Comparison of ENCODE assay signal across 9 cellular contexts in genomic region chr20:16719421-16719820, GRCh38. TPM values are rescaled to one million over a fixed set of nuclear protein-coding genes. Genes with fewer than 3 reads are reported as not detected.
"Had no signal": no experiment of that assay in that cellular context is flagged by ENCODE, and none has a peak within 500 bp of the region (broad histone marks: within the 10 kb centered on the region; RNA-seq: fewer than 3 reads in every experiment).

No MANE protein-coding gene starts in this region.

- FAIRE-seq: G401.6, GM12878, GM12891, GM12892, GM18507, GM19239 had no signal

- DNase-seq: GDM1, GF-D8 had no signal

- H3K4me3 ChIP-seq: GM12878 had no signal

RNA-seq across cellular contexts. Expression of gene OTOR, which starts 28.7 kb away (rescaled TPM):
- total RNA-seq: G401, GM12878 had no signal
- polyA plus RNA-seq: GM12878 had no signal
